Comparison of ENCODE assay signal across 27 cellular contexts in the genomic region with DNA sequence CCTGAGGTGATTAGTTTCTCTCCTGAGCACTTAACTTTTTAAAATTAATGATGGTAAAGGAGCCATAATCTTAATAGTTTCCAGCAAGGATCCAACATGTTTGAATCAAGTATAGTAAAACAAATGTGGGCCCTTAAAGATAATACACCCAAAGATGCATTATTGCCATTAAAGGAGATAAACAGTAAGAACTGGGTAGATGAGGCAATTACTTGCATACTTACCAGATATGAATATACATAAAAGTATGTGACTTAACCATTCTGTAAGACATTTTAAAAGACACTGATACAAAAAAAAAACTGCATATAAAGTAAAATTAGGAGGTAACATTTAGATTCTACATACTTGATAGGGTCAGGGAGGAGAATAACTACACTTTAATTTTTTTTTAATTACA. TPM values are rescaled to one million over a fixed set of nuclear protein-coding genes. Genes with fewer than 3 reads are reported as not detected.
"Had no signal": no experiment of that assay in that cellular context is flagged by ENCODE, and none has a peak within 500 bp of the region (broad histone marks: within the 10 kb centered on the region; RNA-seq: fewer than 3 reads in every experiment).

No MANE protein-coding gene starts in this region.

- ATAC-seq: activated CD4-positive, alpha-beta T cell treated with anti-CD3 and anti-CD28 coated beads for 36 hours; activated CD8-positive, alpha-beta memory T cell treated with anti-CD3 and anti-CD28 coated beads, Interleukin-2, amount 10 ng/mL, durations not matched to agents 7 days and 5 days; activated CD8-positive, alpha-beta T cell treated with anti-CD3 and anti-CD28 coated beads, Interleukin-2, amount 10 ng/mL, durations not matched to agents 7 days and 5 days; activated naive CD8-positive, alpha-beta T cell treated with anti-CD3 and anti-CD28 coated beads, Interleukin-2, amount 50 U/mL, for 24 hours; body of pancreas; effector memory CD8-positive, alpha-beta T cell; gastroesophageal sphincter; heart right ventricle had no signal

- H3K4me1 ChIP-seq: adrenal gland, body of pancreas, esophagus muscularis mucosa, gastroesophageal sphincter, heart right ventricle had no signal

- DNase-seq: activated CD4-positive, alpha-beta memory T cell treated with anti-CD3 and anti-CD28 coated beads for 36 hours; activated CD4-positive, alpha-beta T cell treated with anti-CD3 and anti-CD28 coated beads for 36 hours; activated CD4-positive, alpha-beta T cell treated with anti-CD3 and anti-CD28 coated beads, Interleukin-2, amount 10 ng/mL, durations not matched to agents 24 days and 14 days; activated CD4-positive, CD25-positive, alpha-beta regulatory T cell; activated CD4-positive, CD25-positive, alpha-beta regulatory T cell treated with anti-CD3 and anti-CD28 coated beads, Interleukin-2, amount 50 U/mL, for 72 hours; activated CD8-positive, alpha-beta memory T cell treated with anti-CD3 and anti-CD28 coated beads, Interleukin-2, amount 10 ng/mL, durations not matched to agents 7 days and 5 days; activated CD8-positive, alpha-beta memory T cell treated with anti-CD3 and anti-CD28 coated beads, Interleukin-2, amount 50 U/mL, for 4 hours; activated CD8-positive, alpha-beta T cell treated with anti-CD3 and anti-CD28 coated beads, Interleukin-2, amount 10 ng/mL, durations not matched to agents 7 days and 5 days; activated effector memory CD4-positive, alpha-beta T cell treated with anti-CD3 and anti-CD28 coated beads, Interleukin-2, amount 50 U/mL, for 16 hours; activated naive CD4-positive, alpha-beta T cell treated with anti-CD3 and anti-CD28 coated beads for 36 hours; activated naive CD8-positive, alpha-beta T cell treated with anti-CD3 and anti-CD28 coated beads for 36 hours; activated naive CD8-positive, alpha-beta T cell treated with anti-CD3 and anti-CD28 coated beads, Interleukin-2, amount 50 U/mL, for 24 hours; activated T-cell treated with anti-CD3 and anti-CD28 coated beads, Interleukin-2, amount 50 U/mL, for 1 hour; activated T-cell treated with anti-CD3 and anti-CD28 coated beads, Interleukin-2, amount 50 U/mL, for 48 hours; adrenal gland; body of pancreas; cortex of kidney; dermis blood vessel endothelial cell; effector CD4-positive, alpha-beta T cell; effector memory CD8-positive, alpha-beta T cell; erythroblast; foreskin melanocyte; heart right ventricle; T-helper 2 cell had no signal

- H3K27me3 ChIP-seq: adrenal gland, body of pancreas, esophagus muscularis mucosa, gastroesophageal sphincter, heart right ventricle had no signal

- H3K4me3 ChIP-seq: adrenal gland, body of pancreas, esophagus muscularis mucosa, gastroesophageal sphincter, heart right ventricle had no signal

- H3K9me3 ChIP-seq: adrenal gland, body of pancreas, esophagus muscularis mucosa, gastroesophageal sphincter, heart right ventricle had no signal

- H3K36me3 ChIP-seq: adrenal gland, esophagus muscularis mucosa, gastroesophageal sphincter, heart right ventricle had no signal

- H3K27ac ChIP-seq: adrenal gland, body of pancreas, esophagus muscularis mucosa, gastroesophageal sphincter, heart right ventricle had no signal

RNA-seq across cellular contexts. Expression of gene CADM1, which starts 48.2 kb away (rescaled TPM):
- total RNA-seq: activated naive CD8-positive, alpha-beta T cell treated with anti-CD3 and anti-CD28 coated beads for 36 hours; activated T-helper 1 cell treated with anti-CD3 and anti-CD28 coated beads, Interleukin-12 subunit alpha, Interleukin-12 subunit beta, Interleukin-2, Interleukin-4 antibody, amounts not matched to agents 30 ng/mL and 10 ng/mL and 1 ng/mL, durations not matched to agents 14 hours and 24 hours and 36 hours had no signal
